In genomic region chr15:99983171-99983891, GRCh38 we compare ENCODE assay signal across 16 cellular contexts.
DNase-seq lines count a peak whose midpoint lies in the region; ATAC-seq and TF ChIP-seq lines count a peak whose summit lies in the region.
"Had no signal": no experiment of that assay in that cellular context is flagged by ENCODE, and none has a peak within 500 bp of the region (broad histone marks: within the 10 kb centered on the region; RNA-seq: fewer than 3 reads in every experiment).

No MANE protein-coding gene starts in this region.

- H3K4me3 ChIP-seq in left lung, result no peak overlapping the region
- H3K4me3 ChIP-seq in subcutaneous abdominal adipose tissue (ENCODE audit: low read depth in 1 of 5, low read length in 5 of 5), result peak overlapping the region in 1 of 5 donors; percentile 9
- H3K4me3 ChIP-seq: esophagus squamous epithelium, MG63, SJSA1 had no signal

- TF ChIP-seq CTCF in brain (conservative IDR thresholded peaks at IDR 0.05) (no peak), left lung (IDR thresholded peaks at IDR 0.05) (no peak)

- peaks cover 0 to 10% (median 4%) of the 10 kb centered on the region in 5 experiments for H3K9me3 Mint-ChIP-seq in brain
- H3K9me3 Mint-ChIP-seq in T-helper 2 cell treated with Interferon-gamma antibody and Interleukin-4, amounts not matched to agents 5 μg/mL and 100 μg/mL, for 36 hours, result no peaks in the 10 kb centered on the region

- H3K36me3 Mint-ChIP-seq in brain, result peaks cover 3% of the 10 kb centered on the region
- no peaks in the 10 kb centered on the region for H3K36me3 Mint-ChIP-seq in T-helper 2 cell treated with Interferon-gamma antibody and Interleukin-4, amounts not matched to agents 5 μg/mL and 100 μg/mL, for 36 hours (ENCODE audit: low read depth)

- H3K4me1 Mint-ChIP-seq in brain, result peaks cover 53% of the 10 kb centered on the region
- H3K4me1 Mint-ChIP-seq in T-helper 2 cell treated with Interferon-gamma antibody and Interleukin-4, amounts not matched to agents 5 μg/mL and 100 μg/mL, for 36 hours (ENCODE audit: low read depth), result no peaks in the 10 kb centered on the region

- H3K27ac ChIP-seq in left lung (no peak overlapping the region), subcutaneous abdominal adipose tissue (ENCODE audit: low read depth, low read length) (peak overlapping the region; percentile 16)
- H3K27ac ChIP-seq: C4-2B, SJSA1 had no signal

- DNase-seq in left lung, result no peak
- DNase-seq in DMS53 (lab: John Stamatoyannopoulos, UW), result no peak
- DNase-seq in T-helper 2 cell treated with Interferon-gamma antibody and Interleukin-4, amounts not matched to agents 5 μg/mL and 100 μg/mL, for 36 hours (ENCODE audit: low spot score), result no peak
- DNase-seq: activated CD4-positive, alpha-beta T cell treated with anti-CD3 and anti-CD28 coated beads, Interleukin-2, amount 50 U/mL, for 48 hours; amniotic stem cell; esophagus squamous epithelium; MG63; NCI-H2029 treated with DMSO at 0.1 percent for 48 hours had no signal

- H3K9me3 ChIP-seq in left lung, result no peaks in the 10 kb centered on the region
- peaks cover 0 to 2% (median 0%) of the 10 kb centered on the region in 5 donors for H3K9me3 ChIP-seq in subcutaneous abdominal adipose tissue (ENCODE audit: control insufficient read depth in 5 of 5, low read length in 5 of 5)
- H3K9me3 ChIP-seq: esophagus squamous epithelium, MG63, SJSA1 had no signal

- peak overlapping the region in 1 of 5 donors; percentile 38 for H3K9ac ChIP-seq in subcutaneous abdominal adipose tissue (ENCODE audit: low read length in 5 of 5)

- H3K27me3 Mint-ChIP-seq in brain, result peaks cover 18% of the 10 kb centered on the region
- H3K27me3 Mint-ChIP-seq in T-helper 2 cell treated with Interferon-gamma antibody and Interleukin-4, amounts not matched to agents 5 μg/mL and 100 μg/mL, for 36 hours (ENCODE audit: low read depth), result no peaks in the 10 kb centered on the region

- peaks cover 0 to 18% of the 10 kb centered on the region in 2 donors for H3K27me3 ChIP-seq in left lung
- H3K27me3 ChIP-seq in subcutaneous abdominal adipose tissue (ENCODE audit: control insufficient read depth in 5 of 5, insufficient read depth in 4 of 5, low read length in 5 of 5), result peaks cover 0 to 4% (median 0%) of the 10 kb centered on the region in 5 donors
- H3K27me3 ChIP-seq: esophagus squamous epithelium, MG63, SJSA1 had no signal

- H3K36me3 ChIP-seq in left lung, result no peaks in the 10 kb centered on the region
- H3K36me3 ChIP-seq in subcutaneous abdominal adipose tissue (ENCODE audit: control insufficient read depth in 5 of 5, insufficient read depth in 5 of 5, low read length in 5 of 5), result no peaks in the 10 kb centered on the region
- H3K36me3 ChIP-seq: esophagus squamous epithelium, MG63, SJSA1 had no signal

- TF ChIP-seq EP300 in Ishikawa (IDR thresholded peaks at IDR 0.05; ENCODE audit: borderline replicate concordance), result no peak

- ATAC-seq in left lung, result peak; percentile 55
- no peak for ATAC-seq in GM21367 (IDR thresholded peaks at IDR 0.05; ENCODE audit: unreplicated experiment)

- H3K4me1 ChIP-seq in left lung, result peaks cover 0 to 6% of the 10 kb centered on the region in 2 donors
- peaks cover 0 to 21% (median 0%) of the 10 kb centered on the region in 5 donors for H3K4me1 ChIP-seq in subcutaneous abdominal adipose tissue (ENCODE audit: control insufficient read depth in 5 of 5, insufficient read depth in 5 of 5, low read length in 5 of 5)
- H3K4me1 ChIP-seq: SJSA1 had no signal

- intact Hi-C loops in left lung (cut with DNase I), result no loop called here

- no peak for TF ChIP-seq RAD21 in Ishikawa (IDR thresholded peaks at IDR 0.05; ENCODE audit: low read depth)

- peak overlapping the region in 3 of 5 experiments; percentile 65 to 84 (median 77) for H3K27ac Mint-ChIP-seq in brain
- no peak overlapping the region for H3K27ac Mint-ChIP-seq in T-helper 2 cell treated with Interferon-gamma antibody and Interleukin-4, amounts not matched to agents 5 μg/mL and 100 μg/mL, for 36 hours
- H3K27ac Mint-ChIP-seq: activated T-helper 1 cell treated with anti-CD3 and anti-CD28 coated beads, Interleukin-12 subunit alpha, Interleukin-12 subunit beta, Interleukin-2, Interleukin-4 antibody, amounts not matched to agents 30 ng/mL and 10 ng/mL and 1 ng/mL, durations not matched to agents 14 hours and 24 hours and 36 hours; progenitor cell of endocrine pancreas had no signal

- H3K4me3 Mint-ChIP-seq in brain, result peak overlapping the region in 1 of 5 experiments; percentile 59
- H3K4me3 Mint-ChIP-seq in T-helper 2 cell treated with Interferon-gamma antibody and Interleukin-4, amounts not matched to agents 5 μg/mL and 100 μg/mL, for 36 hours, result no peak overlapping the region
- H3K4me3 Mint-ChIP-seq: activated T-helper 1 cell treated with anti-CD3 and anti-CD28 coated beads, Interleukin-12 subunit alpha, Interleukin-12 subunit beta, Interleukin-2, Interleukin-4 antibody, amounts not matched to agents 30 ng/mL and 10 ng/mL and 1 ng/mL, durations not matched to agents 14 hours and 24 hours and 36 hours had no signal

TF ChIP-seq in Ishikawa, 13 proteins besides CTCF, POLR2A, EP300 and RAD21:
- TF ChIP-seq, protein P1, sequence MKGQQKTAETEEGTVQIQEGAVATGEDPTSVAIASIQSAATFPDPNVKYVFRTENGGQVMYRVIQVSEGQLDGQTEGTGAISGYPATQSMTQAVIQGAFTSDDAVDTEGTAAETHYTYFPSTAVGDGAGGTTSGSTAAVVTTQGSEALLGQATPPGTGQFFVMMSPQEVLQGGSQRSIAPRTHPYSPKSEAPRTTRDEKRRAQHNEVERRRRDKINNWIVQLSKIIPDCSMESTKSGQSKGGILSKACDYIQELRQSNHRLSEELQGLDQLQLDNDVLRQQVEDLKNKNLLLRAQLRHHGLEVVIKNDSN (IDR thresholded peaks at IDR 0.05), result no peak
- 0 out of 2 replicates have a peak, but pooled peaks have one; percentile 17 for TF ChIP-seq TEAD4 (IDR thresholded peaks at IDR 0.05)
- TF ChIP-seq EGR1 (IDR thresholded peaks at IDR 0.05), result no peak
TF ChIP-seq in Ishikawa: peak in this region for 1.
